ENCODE assay signal across 7 cellular contexts in genomic region chr1:88354256-88354655, GRCh38.
"Had no signal": no experiment of that assay in that cellular context is flagged by ENCODE, and none has a peak within 500 bp of the region (broad histone marks: within the 10 kb centered on the region; RNA-seq: fewer than 3 reads in every experiment).

No MANE protein-coding gene starts in this region.

- ATAC-seq: K562 had no signal

- FAIRE-seq: HTR-8/SVneo, K562 had no signal

- H3K27ac ChIP-seq: HL-60 had no signal

- H3K36me3 Mint-ChIP-seq: IgD-negative memory B cell had no signal

- H3K4me3 ChIP-seq: K562 had no signal

- DNase-seq: IMR-90, KBM-7, KG1 had no signal

- H3K4me1 Mint-ChIP-seq: IgD-negative memory B cell had no signal

- H3K4me3 Mint-ChIP-seq: IgD-negative memory B cell had no signal

- H3K27ac Mint-ChIP-seq: IgD-negative memory B cell had no signal
